Comparison of ENCODE assay signal across 9 cellular contexts in the genomic region with DNA sequence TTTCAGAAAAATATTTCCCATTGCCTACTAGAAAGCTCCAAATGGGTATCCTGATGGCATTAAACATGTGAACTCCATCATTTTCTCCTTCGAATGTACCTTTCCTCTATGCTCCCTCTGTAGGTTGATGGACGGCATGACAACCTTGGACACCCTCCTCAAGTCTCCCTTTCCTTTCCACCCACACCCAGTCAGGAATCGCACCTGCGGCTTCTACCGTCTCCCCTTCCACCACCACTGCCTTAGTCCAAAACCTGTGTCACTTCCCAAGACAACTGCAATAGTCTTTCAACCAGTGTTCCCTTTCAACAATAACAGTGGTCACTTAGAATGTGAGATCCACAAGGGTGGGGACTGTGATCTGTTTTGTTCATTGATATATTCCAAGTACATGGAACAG.
DNase-seq lines count a peak whose midpoint lies in the region; ATAC-seq, FAIRE-seq and TF ChIP-seq lines count a peak whose summit lies in the region.
"Had no signal": no experiment of that assay in that cellular context is flagged by ENCODE, and none has a peak within 500 bp of the region (broad histone marks: within the 10 kb centered on the region; RNA-seq: fewer than 3 reads in every experiment).

No MANE protein-coding gene starts in this region.

- no peak overlapping the region for H3K4me3 ChIP-seq in mesenchymal stem cell (ENCODE audit: insufficient read depth in 1 of 2, low read depth in 1 of 2, low read length in 2 of 2)

- FAIRE-seq in D721Med (lab: Jason Lieb, UNC): no peak

- H3K27me3 ChIP-seq in mesenchymal stem cell (ENCODE audit: control insufficient read depth in 1 of 2, insufficient read depth in 1 of 2, low read length in 2 of 2): no peaks in the 10 kb centered on the region

- peaks cover 1% of the 10 kb centered on the region for H3K79me1 ChIP-seq in mesenchymal stem cell (replicated peaks; ENCODE audit: low read length, poor library complexity, severe bottlenecking)

- DNase-seq in D721Med (ENCODE audit: insufficient read length, low spot score) (no peak), HuH-7 (ENCODE audit: low spot score) (peak; percentile 34), amniotic epithelial cell (ENCODE audit: low read depth) (peak; percentile 40), mesenchymal stem cell (peak; percentile 20), midbrain (lab: John Stamatoyannopoulos, UW) (no peak)
- no peak for DNase-seq in activated naive CD4-positive, alpha-beta T cell (lab: John Stamatoyannopoulos, UW)

- H3K23ac ChIP-seq in mesenchymal stem cell (ENCODE audit: low read length in 2 of 2): no peak overlapping the region

- peak; percentile 69 for TF ChIP-seq CTCF in D721Med (IDR thresholded peaks at IDR 0.05; ENCODE audit: insufficient read depth, missing control alignments)

- no peak overlapping the region for H4K8ac ChIP-seq in mesenchymal stem cell (ENCODE audit: low read length)

- H2AFZ ChIP-seq in mesenchymal stem cell (ENCODE audit: low read depth, low read length): no peak overlapping the region

- H3K36me3 ChIP-seq in mesenchymal stem cell (ENCODE audit: control insufficient read depth in 1 of 2, insufficient read depth in 2 of 2, low read depth in 1 of 2, low read length in 2 of 2): no peaks in the 10 kb centered on the region

- H2BK120ac ChIP-seq in mesenchymal stem cell (ENCODE audit: low read depth, low read length): no peak overlapping the region

- no peak overlapping the region for H3K4ac ChIP-seq in mesenchymal stem cell (ENCODE audit: low read depth in 1 of 2, low read length in 2 of 2)

- no peaks in the 10 kb centered on the region for H3K4me1 ChIP-seq in mesenchymal stem cell (ENCODE audit: control insufficient read depth, insufficient read depth, low read depth, low read length)

- no peak overlapping the region for H2BK5ac ChIP-seq in mesenchymal stem cell (ENCODE audit: low read depth, low read length, poor library complexity, severe bottlenecking)

- no peak overlapping the region for H2AK5ac ChIP-seq in mesenchymal stem cell (ENCODE audit: low read length, severe bottlenecking)

- no peak overlapping the region for H4K91ac ChIP-seq in mesenchymal stem cell (ENCODE audit: low read length)

- ATAC-seq in GM18867 (IDR thresholded peaks at IDR 0.05; ENCODE audit: unreplicated experiment): no peak
- no peak for ATAC-seq in GM18517 (IDR thresholded peaks at IDR 0.05; ENCODE audit: unreplicated experiment)

- 63% methylated on average over 5 of the region's 5 CpGs for WGBS in mesenchymal stem cell

- H2BK15ac ChIP-seq in mesenchymal stem cell (ENCODE audit: low read depth, poor library complexity, severe bottlenecking): no peak overlapping the region

- H3K27ac ChIP-seq in mesenchymal stem cell (ENCODE audit: low read length, poor library complexity, severe bottlenecking): no peak overlapping the region
- H3K27ac ChIP-seq: epithelial cell of prostate had no signal

- H2BK12ac ChIP-seq in mesenchymal stem cell (ENCODE audit: low read length in 2 of 2): no peak overlapping the region

- peaks cover 4% of the 10 kb centered on the region for H3K9me3 ChIP-seq in mesenchymal stem cell (ENCODE audit: control insufficient read depth, low read length)

- no peak overlapping the region for H3K9ac ChIP-seq in mesenchymal stem cell (ENCODE audit: low read length)

- no peak overlapping the region for H3K4me2 ChIP-seq in mesenchymal stem cell (ENCODE audit: low read length, poor library complexity, severe bottlenecking)

- no peak overlapping the region for H3K18ac ChIP-seq in mesenchymal stem cell (ENCODE audit: low read depth in 1 of 2, low read length in 2 of 2)

- no peak overlapping the region for H3K14ac ChIP-seq in mesenchymal stem cell (ENCODE audit: low read length in 2 of 2)

Comparison
In these comparisons a context has a peak if more than half of its experiments do, and no peak if none do; other contexts are left out.
1. DNase-seq: peak in HuH-7 (single experiment), amniotic epithelial cell (single experiment) and mesenchymal stem cell (single experiment); none in D721Med (single experiment), activated naive CD4-positive, alpha-beta T cell (0 of 4) and midbrain (single experiment).